In genomic region chr11:64306563-64306875, GRCh38 we compare ENCODE assay signal across 8 cellular contexts. TPM values are rescaled to one million over a fixed set of nuclear protein-coding genes. Genes with fewer than 3 reads are reported as not detected.
A peak's percentile ranks its signal among the peaks of the same experiment; 100 is the strongest.
DNase-seq lines count a peak whose midpoint lies in the region; ATAC-seq and TF ChIP-seq lines count a peak whose summit lies in the region.

No MANE protein-coding gene starts in this region.

- no peaks in the 10 kb centered on the region for H4K20me1 ChIP-seq in HCT116 (ENCODE audit: insufficient read depth)
- H4K20me1 ChIP-seq in smooth muscle cell (ENCODE audit: low read depth) = peaks cover 7% of the 10 kb centered on the region

- H3K4me1 ChIP-seq in HCT116 (ENCODE audit: control insufficient read depth in 1 of 2, insufficient read depth in 2 of 2, low read length in 2 of 2) = peaks cover 12 to 42% of the 10 kb centered on the region in 2 experiments; a peak in 3 of 4 replicates
- H3K4me1 ChIP-seq in smooth muscle cell (ENCODE audit: low read depth) = peaks cover 6% of the 10 kb centered on the region

- peak overlapping the region; percentile 98 for H3K4me3 Mint-ChIP-seq in activated T-helper 17 cell treated with anti-CD3 and anti-CD28 coated beads, Interleukin-2, amount 50 U/mL, for 72 hours

- intact Hi-C loops in HCT116 (cut with micrococcal nuclease) = loop anchor here (5.0 kb wide), 1 partner anchor 36 kb away; the partner anchor contains the start of gene CCDC88B

- ATAC-seq in HCT116 = no peak
- ATAC-seq in activated T-helper 17 cell treated with anti-CD3 and anti-CD28 coated beads, Interleukin-2, amount 50 U/mL, for 72 hours (replicated peaks) = no peak
- no peak for ATAC-seq in HG02981 (IDR thresholded peaks at IDR 0.05; ENCODE audit: unreplicated experiment)

- no peak for DNase-seq in HCT116 (ENCODE audit: low read depth, low spot score)
- DNase-seq in smooth muscle cell (lab: John Stamatoyannopoulos, UW; ENCODE audit: unreplicated experiment) = no peak
- DNase-seq in AML-193 (lab: John Stamatoyannopoulos, UW) = no peak
- no peak for DNase-seq in NCI-H187 treated with DMSO at 0.1 percent for 48 hours (lab: John Stamatoyannopoulos, UW)
- DNase-seq in GM13976 (ENCODE audit: low spot score) = no peak

- H3K9me3 Mint-ChIP-seq in activated T-helper 17 cell treated with anti-CD3 and anti-CD28 coated beads, Interleukin-2, amount 50 U/mL, for 72 hours = no peaks in the 10 kb centered on the region

- H3K36me3 ChIP-seq in HCT116 (ENCODE audit: control insufficient read depth in 1 of 2, insufficient read depth in 2 of 2, low read length in 2 of 2) (peaks cover 0 to 8% of the 10 kb centered on the region in 2 experiments; a peak in 1 of 4 replicates), smooth muscle cell (ENCODE audit: low read depth) (no peaks in the 10 kb centered on the region)

- H2AFZ ChIP-seq in HCT116 (ENCODE audit: low read depth, low read length, poor library complexity, severe bottlenecking) (no peak overlapping the region), smooth muscle cell (ENCODE audit: low read depth) (no peak overlapping the region)

- TF ChIP-seq POLR2A in HCT116 (IDR thresholded peaks at IDR 0.05; ENCODE audit: borderline replicate concordance, extremely low read depth, insufficient read depth, insufficient read length) = no peak

- H3K27me3 Mint-ChIP-seq in activated T-helper 17 cell treated with anti-CD3 and anti-CD28 coated beads, Interleukin-2, amount 50 U/mL, for 72 hours = no peaks in the 10 kb centered on the region

- H3K27ac ChIP-seq in HCT116 (ENCODE audit: low read depth, low read length) = peak overlapping the region; percentile 96
- H3K27ac ChIP-seq in smooth muscle cell (ENCODE audit: low read depth) = no peak overlapping the region

- H3K4me3 ChIP-seq in HCT116 (replicated peaks in 1 of 2; ENCODE audit: low read depth in 1 of 2, low read length in 2 of 2) (peak overlapping the region; percentile 67 to 81), iPS-11a (ENCODE audit: low read depth, low read length) (peak overlapping the region; percentile 83), smooth muscle cell (peak overlapping the region; percentile 82)

- TSS peak; percentile 73 for BruUV-seq in HCT116 (replicated peaks; lab: Mats Ljungman, UMichigan)

- TF ChIP-seq RAD21 in HCT116 (IDR thresholded peaks at IDR 0.05; ENCODE audit: low read depth) = no peak

- in situ Hi-C loops in GM13976 (cut with MboI; ENCODE audit: low sequenced_read_pairs, unreplicated experiment) = no loop called here

- H3K4me1 Mint-ChIP-seq in activated T-helper 17 cell treated with anti-CD3 and anti-CD28 coated beads, Interleukin-2, amount 50 U/mL, for 72 hours = peaks cover 5% of the 10 kb centered on the region

- CTCF ChIA-PET in HCT116 (lab: Charles Lee) = interaction anchor here (1.0 to 1.6 kb wide), 2 partner anchors 11 to 25 kb away, joined by 3 to 5 read pairs; partner anchors contain the start of genes PRDX5 and TRMT112

- POLR2A ChIA-PET in HCT116 (lab: Charles Lee) = interaction anchor here (0.7 to 5.5 kb wide), 3 partner anchors 11 to 66 kb away, joined by 3 to 30 read pairs (median 4); partner anchors contain the start of genes PRDX5 and TRMT112

- H3K4me2 ChIP-seq in HCT116 (ENCODE audit: low read length) = peak overlapping the region; percentile 98
- H3K4me2 ChIP-seq in smooth muscle cell = peak overlapping the region; percentile 99

- H3K9ac ChIP-seq in HCT116 (ENCODE audit: low read length) (peak overlapping the region; percentile 92), smooth muscle cell (ENCODE audit: low read depth) (no peak overlapping the region)

- no peaks in the 10 kb centered on the region for H3F3A ChIP-seq in smooth muscle cell (ENCODE audit: low read depth)

- peaks cover 37% of the 10 kb centered on the region for H3K79me2 ChIP-seq in HCT116 (ENCODE audit: insufficient read depth, low read length)
- H3K79me2 ChIP-seq in smooth muscle cell (ENCODE audit: low read depth) = peaks cover 30% of the 10 kb centered on the region

- peaks cover 31% of the 10 kb centered on the region for H3K36me3 Mint-ChIP-seq in activated T-helper 17 cell treated with anti-CD3 and anti-CD28 coated beads, Interleukin-2, amount 50 U/mL, for 72 hours (ENCODE audit: low read depth)

- H3K9me2 ChIP-seq in HCT116 (ENCODE audit: insufficient read depth) = no peaks in the 10 kb centered on the region

- peak overlapping the region; percentile 97 for H3K27ac Mint-ChIP-seq in activated T-helper 17 cell treated with anti-CD3 and anti-CD28 coated beads, Interleukin-2, amount 50 U/mL, for 72 hours

- WGBS in smooth muscle cell (ENCODE audit: low lambda C conversion rate) = 37% methylated on average over 9 of the region's 9 CpGs

- RAD21 ChIA-PET in HCT116 (lab: Charles Lee; ENCODE audit: low non-redundant PET in 1 of 2, low total read pairs in 2 of 2, uncharacterized antibody in 2 of 2, unreplicated experiment in 2 of 2) = no interaction called here

- TF ChIP-seq CTCF in HCT116 (IDR thresholded peaks at IDR 0.05 in 2 of 3, conservative IDR thresholded peaks at IDR 0.05 in 1 of 3; ENCODE audit: borderline replicate concordance in 1 of 3, insufficient read depth in 1 of 3, low read depth in 2 of 3, low read length in 2 of 3) (no peak), smooth muscle cell (IDR thresholded peaks at IDR 0.05; ENCODE audit: borderline replicate concordance, insufficient read depth, poor library complexity, severe bottlenecking) (no peak), GM13976 (IDR thresholded peaks at IDR 0.05; ENCODE audit: borderline replicate concordance, control extremely low read depth, extremely low read depth, insufficient read depth, missing control alignments) (no peak)

- no peaks in the 10 kb centered on the region for H3K27me3 ChIP-seq in HCT116 (ENCODE audit: insufficient read depth, low read length)
- no peaks in the 10 kb centered on the region for H3K27me3 ChIP-seq in smooth muscle cell (ENCODE audit: low read depth)

- H3K9me3 ChIP-seq in HCT116 (ENCODE audit: control insufficient read depth in 1 of 2, insufficient read depth in 1 of 2, low read depth in 1 of 2, low read length in 2 of 2) = no peaks in the 10 kb centered on the region
- H3K9me3 ChIP-seq in smooth muscle cell (replicated peaks; ENCODE audit: low read depth) = no peaks in the 10 kb centered on the region

TF ChIP-seq in HCT116, 20 proteins besides CTCF, POLR2A, EP300 and RAD21 (continues in another document):
- TF ChIP-seq ZBTB33 (IDR thresholded peaks at IDR 0.05; ENCODE audit: extremely low read depth, insufficient replicate concordance, low read length) (no peak), JUND (IDR thresholded peaks at IDR 0.05) (no peak), FOSL1 (IDR thresholded peaks at IDR 0.05; ENCODE audit: low read depth) (no peak), ZFX (IDR thresholded peaks at IDR 0.05) (no peak), YY1 (IDR thresholded peaks at IDR 0.05; ENCODE audit: extremely low read depth, insufficient replicate concordance, low read depth, low read length) (no peak), EGR1 (IDR thresholded peaks at IDR 0.05; ENCODE audit: low read depth) (no peak), MAX (IDR thresholded peaks at IDR 0.05) (no peak), SP1 (IDR thresholded peaks at IDR 0.05; ENCODE audit: low read depth) (no peak), ATF3 (IDR thresholded peaks at IDR 0.05) (no peak), CBX3 (IDR thresholded peaks at IDR 0.05; ENCODE audit: low read depth) (no peak)

RNA-seq across cellular contexts. Expression of gene ESRRA, which starts 1.2 kb away (rescaled TPM):
- 62.7 TPM for total RNA-seq in HCT116 (2021; ENCODE audit: unreplicated experiment)
- 37.8 and 43.4 TPM in 2 replicates for polyA plus RNA-seq in HCT116 (2012)
- 10 to 100 TPM; 31.2 to 55.7 TPM for total RNA-seq in activated T-helper 17 cell treated with anti-CD3 and anti-CD28 coated beads, Interleukin-2, amount 50 U/mL, for 72 hours
- total RNA-seq in smooth muscle cell = 7.7 and 8.0 TPM in 2 replicates
- polyA plus RNA-seq in smooth muscle cell = 16.7 and 29.4 TPM in 2 replicates

RNA-seq across cellular contexts. Expression of gene CATSPERZ, which starts 6.4 kb away (rescaled TPM):
- total RNA-seq in HCT116 (2021; ENCODE audit: unreplicated experiment) (1.7 TPM), smooth muscle cell (not detected in 2 replicates)
- polyA plus RNA-seq in HCT116 (2012) = 1.4 and 1.7 TPM in 2 replicates
- total RNA-seq in activated T-helper 17 cell treated with anti-CD3 and anti-CD28 coated beads, Interleukin-2, amount 50 U/mL, for 72 hours = not detected
- not detected in 2 replicates for polyA plus RNA-seq in smooth muscle cell

RNA-seq across cellular contexts. Expression of gene TRMT112, which starts 10.8 kb away (rescaled TPM):
- 328 TPM for total RNA-seq in HCT116 (2021; ENCODE audit: unreplicated experiment)
- polyA plus RNA-seq in HCT116 (2012) = 348 and 366 TPM in 2 replicates
- total RNA-seq in activated T-helper 17 cell treated with anti-CD3 and anti-CD28 coated beads, Interleukin-2, amount 50 U/mL, for 72 hours = 100 to 1,000 TPM; 157 to 218 TPM
- total RNA-seq in smooth muscle cell = 218 and 285 TPM in 2 replicates
- polyA plus RNA-seq in smooth muscle cell = 327 and 353 TPM in 2 replicates

RNA-seq across cellular contexts. Expression of gene PRDX5, which starts 11.4 kb away (rescaled TPM):
- total RNA-seq in HCT116 (2021; ENCODE audit: unreplicated experiment) (267 TPM), smooth muscle cell (169 and 209 TPM in 2 replicates)
- polyA plus RNA-seq in HCT116 (2012) = 452 and 454 TPM in 2 replicates
- total RNA-seq in activated T-helper 17 cell treated with anti-CD3 and anti-CD28 coated beads, Interleukin-2, amount 50 U/mL, for 72 hours = 100 to 1,000 TPM; 124 to 164 TPM
- 461 and 474 TPM in 2 replicates for polyA plus RNA-seq in smooth muscle cell

RNA-seq across cellular contexts. Expression of gene KCNK4, which starts 15.4 kb away (rescaled TPM):
- not detected for total RNA-seq in HCT116 (2021; ENCODE audit: unreplicated experiment)
- not detected in 2 replicates for polyA plus RNA-seq in HCT116 (2012)
- not detected for total RNA-seq in activated T-helper 17 cell treated with anti-CD3 and anti-CD28 coated beads, Interleukin-2, amount 50 U/mL, for 72 hours
- total RNA-seq in smooth muscle cell = not detected in 2 replicates
- polyA plus RNA-seq in smooth muscle cell = not detected in 2 replicates
